8 cellular contexts compared by ENCODE assay signal in the genomic region with DNA sequence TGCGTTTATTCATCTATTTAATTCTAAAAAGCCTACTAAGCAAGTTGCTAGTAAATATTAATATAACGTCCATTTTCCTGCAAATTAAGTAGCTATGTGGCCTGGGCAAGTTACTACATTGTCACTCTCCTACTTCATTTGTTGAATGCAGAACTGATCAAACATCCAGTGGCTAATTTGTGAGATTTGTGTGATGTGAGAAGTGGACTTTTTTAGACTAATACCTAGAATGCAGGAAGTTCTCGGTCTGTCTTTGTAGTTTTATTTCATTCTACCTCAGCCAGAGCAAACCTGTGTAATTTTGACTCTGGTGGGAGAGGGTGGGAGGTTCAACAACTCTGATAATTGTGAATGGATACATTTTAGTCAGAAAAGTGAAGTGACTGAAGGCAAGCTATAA. TPM values are rescaled to one million over a fixed set of nuclear protein-coding genes. Genes with fewer than 3 reads are reported as not detected.
DNase-seq lines count a peak whose midpoint lies in the region; ATAC-seq, FAIRE-seq and TF ChIP-seq lines count a peak whose summit lies in the region.

No MANE protein-coding gene starts in this region.

- peaks cover 1 to 15% (median 14%) of the 10 kb centered on the region in 3 donors for H3K36me3 ChIP-seq in skeletal muscle tissue (ENCODE audit: control insufficient read depth in 3 of 3, insufficient read depth in 3 of 3, low read length in 3 of 3)

- CTCF ChIA-PET in A549 (lab: Yijun Ruan, JAX), result no interaction called here

- no peak for TF ChIP-seq EP300 in A549 (IDR thresholded peaks at IDR 0.05)

- no peak for DNase-seq in A549 (ENCODE audit: low read depth in 1 of 2, low spot score in 1 of 2)
- peak; percentile 15 for DNase-seq in RKO (ENCODE audit: low spot score)
- no peak for DNase-seq in fibroblast of pulmonary artery (ENCODE audit: low read depth)
- DNase-seq in COLO668 (lab: John Stamatoyannopoulos, UW; ENCODE audit: unreplicated experiment), result no peak
- no peak for DNase-seq in SIG-M5 treated with dmso at 0.1 percent for 504 hours (lab: John Stamatoyannopoulos, UW; ENCODE audit: unreplicated experiment)

- H3K27ac ChIP-seq in A549 (peak overlapping the region; percentile 92 to 95), skeletal muscle tissue (ENCODE audit: low read depth, low read length) (peak overlapping the region; percentile 96)

- H3K9me3 ChIP-seq in A549, result no peaks in the 10 kb centered on the region
- no peaks in the 10 kb centered on the region for H3K9me3 ChIP-seq in skeletal muscle tissue (ENCODE audit: control insufficient read depth in 3 of 3, low read length in 3 of 3)

- H3K4me2 ChIP-seq in A549, result peak overlapping the region; percentile 85

- peaks cover 15% of the 10 kb centered on the region for H3K4me1 ChIP-seq in A549
- H3K4me1 ChIP-seq in skeletal muscle tissue (ENCODE audit: control insufficient read depth in 3 of 3, insufficient read depth in 3 of 3, low read length in 3 of 3), result peaks cover 12 to 15% (median 14%) of the 10 kb centered on the region in 3 donors

- FAIRE-seq in A549 (lab: Jason Lieb, UNC), result no peak

- POLR2A ChIA-PET in A549 (lab: Yijun Ruan, JAX), result no interaction called here

- H3K27me3 ChIP-seq in skeletal muscle tissue (ENCODE audit: control insufficient read depth in 3 of 3, insufficient read depth in 3 of 3, low read length in 3 of 3), result no peaks in the 10 kb centered on the region

- TF ChIP-seq CTCF in A549 (IDR thresholded peaks at IDR 0.05), result no peak
- TF ChIP-seq CTCF in fibroblast of pulmonary artery (IDR thresholded peaks at IDR 0.05; ENCODE audit: low read length, missing control alignments), result no peak

- H3K9ac ChIP-seq in skeletal muscle tissue (ENCODE audit: low read depth in 1 of 3, low read length in 3 of 3), result peak overlapping the region; percentile 84 to 98 (median 91)

- H3K4me3 ChIP-seq in A549 (peak overlapping the region; percentile 61), fibroblast of pulmonary artery (replicated peaks; ENCODE audit: low read depth, low read length) (peak overlapping the region; percentile 94), skeletal muscle tissue (ENCODE audit: low read length in 3 of 3) (peak overlapping the region; percentile 87 to 99 (median 90))

- WGBS in A549 (ENCODE audit: missing lambda C conversion rate), result 0% methylated on average over 3 of the region's 3 CpGs

- no peak for TF ChIP-seq POLR2A in A549 (IDR thresholded peaks at IDR 0.05; ENCODE audit: low read length)

- ATAC-seq in A549 (no peak), GM19035 (IDR thresholded peaks at IDR 0.05; ENCODE audit: unreplicated experiment) (peak; percentile 3), HG03457 (IDR thresholded peaks at IDR 0.05; ENCODE audit: unreplicated experiment) (no peak)

- no peak for TF ChIP-seq RAD21 in A549 (conservative IDR thresholded peaks at IDR 0.05 in 1 of 2, IDR thresholded peaks at IDR 0.05 in 1 of 2)

TF ChIP-seq in A549, 52 proteins besides CTCF, POLR2A, EP300 and RAD21:
- TF ChIP-seq, protein P1, sequence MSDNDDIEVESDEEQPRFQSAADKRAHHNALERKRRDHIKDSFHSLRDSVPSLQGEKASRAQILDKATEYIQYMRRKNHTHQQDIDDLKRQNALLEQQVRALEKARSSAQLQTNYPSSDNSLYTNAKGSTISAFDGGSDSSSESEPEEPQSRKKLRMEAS (IDR thresholded peaks at IDR 0.05), result no peak
- TF ChIP-seq, protein P2, sequence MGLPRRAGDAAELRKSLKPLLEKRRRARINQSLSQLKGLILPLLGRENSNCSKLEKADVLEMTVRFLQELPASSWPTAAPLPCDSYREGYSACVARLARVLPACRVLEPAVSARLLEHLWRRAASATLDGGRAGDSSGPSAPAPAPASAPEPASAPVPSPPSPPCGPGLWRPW (IDR thresholded peaks at IDR 0.05), result no peak
- TF ChIP-seq FOXS1 (CRISPR knock-in tag; IDR thresholded peaks at IDR 0.05), result no peak
- TF ChIP-seq EHMT2 (IDR thresholded peaks at IDR 0.05; ENCODE audit: low read depth), result no peak
- no peak for TF ChIP-seq ZNF302 (CRISPR knock-in tag; IDR thresholded peaks at IDR 0.05)
- TF ChIP-seq CHD4 (IDR thresholded peaks at IDR 0.05; ENCODE audit: borderline replicate concordance), result no peak
- TF ChIP-seq CEBPB (IDR thresholded peaks at IDR 0.05), result no peak
- TF ChIP-seq CBX8 (IDR thresholded peaks at IDR 0.05), result no peak
- TF ChIP-seq CHD2 (IDR thresholded peaks at IDR 0.05; ENCODE audit: low read length, partially characterized antibody), result no peak
- TF ChIP-seq RCOR1 (IDR thresholded peaks at IDR 0.05; ENCODE audit: low read depth, low read length), result no peak
- TF ChIP-seq JUNB (IDR thresholded peaks at IDR 0.05), result no peak
- TF ChIP-seq NFE2L2 (conservative IDR thresholded peaks at IDR 0.05; ENCODE audit: low read length), result no peak
- no peak for TF ChIP-seq MYC (IDR thresholded peaks at IDR 0.05; ENCODE audit: borderline replicate concordance, low read length)
- no peak for TF ChIP-seq RNF2 (IDR thresholded peaks at IDR 0.05; ENCODE audit: borderline replicate concordance, low read depth)
- no peak for TF ChIP-seq ZFP36 (IDR thresholded peaks at IDR 0.05; ENCODE audit: borderline replicate concordance, partially characterized antibody)
- TF ChIP-seq POLR2AphosphoS2 (conservative IDR thresholded peaks at IDR 0.05; ENCODE audit: low read length), result no peak
- no peak for TF ChIP-seq ESRRA (IDR thresholded peaks at IDR 0.05; ENCODE audit: borderline replicate concordance, low read length)
- TF ChIP-seq BHLHE40 (IDR thresholded peaks at IDR 0.05; ENCODE audit: low read depth, low read length), result no peak
- TF ChIP-seq, protein P3, sequence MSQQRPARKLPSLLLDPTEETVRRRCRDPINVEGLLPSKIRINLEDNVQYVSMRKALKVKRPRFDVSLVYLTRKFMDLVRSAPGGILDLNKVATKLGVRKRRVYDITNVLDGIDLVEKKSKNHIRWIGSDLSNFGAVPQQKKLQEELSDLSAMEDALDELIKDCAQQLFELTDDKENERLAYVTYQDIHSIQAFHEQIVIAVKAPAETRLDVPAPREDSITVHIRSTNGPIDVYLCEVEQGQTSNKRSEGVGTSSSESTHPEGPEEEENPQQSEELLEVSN (IDR thresholded peaks at IDR 0.05; ENCODE audit: borderline replicate concordance, low read depth), result no peak
- TF ChIP-seq, protein P4, sequence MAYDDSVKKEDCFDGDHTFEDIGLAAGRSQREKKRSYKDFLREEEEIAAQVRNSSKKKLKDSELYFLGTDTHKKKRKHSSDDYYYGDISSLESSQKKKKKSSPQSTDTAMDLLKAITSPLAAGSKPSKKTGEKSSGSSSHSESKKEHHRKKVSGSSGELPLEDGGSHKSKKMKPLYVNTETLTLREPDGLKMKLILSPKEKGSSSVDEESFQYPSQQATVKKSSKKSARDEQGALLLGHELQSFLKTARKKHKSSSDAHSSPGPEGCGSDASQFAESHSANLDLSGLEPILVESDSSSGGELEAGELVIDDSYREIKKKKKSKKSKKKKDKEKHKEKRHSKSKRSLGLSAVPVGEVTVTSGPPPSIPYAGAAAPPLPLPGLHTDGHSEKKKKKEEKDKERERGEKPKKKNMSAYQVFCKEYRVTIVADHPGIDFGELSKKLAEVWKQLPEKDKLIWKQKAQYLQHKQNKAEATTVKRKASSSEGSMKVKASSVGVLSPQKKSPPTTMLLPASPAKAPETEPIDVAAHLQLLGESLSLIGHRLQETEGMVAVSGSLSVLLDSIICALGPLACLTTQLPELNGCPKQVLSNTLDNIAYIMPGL (CRISPR knock-in tag; IDR thresholded peaks at IDR 0.05; ENCODE audit: borderline replicate concordance), result no peak

RNA-seq across cellular contexts. Expression of a gene that starts 0.8 kb away (rescaled TPM):
- polyA plus RNA-seq in A549 (2011; rRNA removed) (15.5 and 23.5 TPM in 2 replicates), A549 (2017; fragmentation: RNase III; extraction: RNeasy Plus Mini Kit Qiagen cat#74134 plus additional on column Dnase treatment) (9.9 to 11.2 TPM (median 10.7 TPM) in 3 replicates)
- 4.5 and 5.0 TPM in 2 replicates for polyA plus RNA-seq in A549 (2012; cell fraction: cytosol; rRNA removed)
- 3.8 and 5.6 TPM in 2 replicates for polyA plus RNA-seq in A549 (2012; cell fraction: nucleus; rRNA removed)
- 9.0 and 11.0 TPM in 2 replicates for polyA minus RNA-seq in A549 (2011; rRNA and poly(A)+ RNA removed)
- total RNA-seq in skeletal muscle tissue, result 12.0 TPM

RNA-seq across cellular contexts. Expression of a gene that starts 27.6 kb away (rescaled TPM):
- not detected in 2 replicates for polyA plus RNA-seq in A549 (2011; rRNA removed)
- polyA plus RNA-seq in A549 (2012; cell fraction: cytosol; rRNA removed), result not detected in 2 replicates
- polyA plus RNA-seq in A549 (2012; cell fraction: nucleus; rRNA removed), result not detected in 2 replicates
- not detected in 3 replicates for polyA plus RNA-seq in A549 (2017; fragmentation: RNase III; extraction: RNeasy Plus Mini Kit Qiagen cat#74134 plus additional on column Dnase treatment)
- polyA minus RNA-seq in A549 (2011; rRNA and poly(A)+ RNA removed), result not detected in 2 replicates
- 6.8 TPM for total RNA-seq in skeletal muscle tissue

RNA-seq across cellular contexts. Expression of a gene that starts 47.3 kb away (rescaled TPM):
- polyA plus RNA-seq in A549 (2011; rRNA removed) (15.9 and 19.7 TPM in 2 replicates), A549 (2017; fragmentation: RNase III; extraction: RNeasy Plus Mini Kit Qiagen cat#74134 plus additional on column Dnase treatment) (11.2 to 12.4 TPM (median 12.2 TPM) in 3 replicates)
- polyA plus RNA-seq in A549 (2012; cell fraction: cytosol; rRNA removed), result 3.5 and 4.5 TPM in 2 replicates
- polyA plus RNA-seq in A549 (2012; cell fraction: nucleus; rRNA removed), result 1.6 and 2.8 TPM in 2 replicates
- 6.3 and 7.0 TPM in 2 replicates for polyA minus RNA-seq in A549 (2011; rRNA and poly(A)+ RNA removed)
- 14.6 TPM for total RNA-seq in skeletal muscle tissue
